Comparison of ENCODE assay signal across 22 cellular contexts in genomic region chr4:65510976-65511375, GRCh38.
DNase-seq lines count a peak whose midpoint lies in the region; ATAC-seq, FAIRE-seq and TF ChIP-seq lines count a peak whose summit lies in the region.
"Had no signal": no experiment of that assay in that cellular context is flagged by ENCODE, and none has a peak within 500 bp of the region (broad histone marks: within the 10 kb centered on the region; RNA-seq: fewer than 3 reads in every experiment).

No MANE protein-coding gene starts in this region.

- no peak overlapping the region for H2AFZ ChIP-seq in keratinocyte (ENCODE audit: control insufficient read depth, low read length)
- H2AFZ ChIP-seq: parathyroid adenoma had no signal

- no peak for TF ChIP-seq CTCF in AG04449 (IDR thresholded peaks at IDR 0.05; ENCODE audit: insufficient read depth, low read length, missing control alignments)
- no peak for TF ChIP-seq CTCF in brain microvascular endothelial cell (IDR thresholded peaks at IDR 0.05; ENCODE audit: low read depth, low read length, missing control alignments)
- no peak for TF ChIP-seq CTCF in keratinocyte (optimal IDR thresholded peaks at IDR 0.05 in 1 of 3, IDR thresholded peaks at IDR 0.05 in 1 of 3, conservative IDR thresholded peaks at IDR 0.05 in 1 of 3; ENCODE audit: extremely low read depth in 1 of 3, insufficient read depth in 2 of 3, low read length in 3 of 3)

- no peak for ATAC-seq in activated CD8-positive, alpha-beta memory T cell treated with anti-CD3 and anti-CD28 coated beads, Interleukin-2, amount 10 ng/mL, durations not matched to agents 7 days and 5 days
- ATAC-seq: A549, GM12878 had no signal

- H3K27me3 Mint-ChIP-seq in activated CD8-positive, alpha-beta memory T cell treated with anti-CD3 and anti-CD28 coated beads, Interleukin-2, amount 10 ng/mL, durations not matched to agents 7 days and 5 days, result no peaks in the 10 kb centered on the region
- H3K27me3 Mint-ChIP-seq: CD4-positive, alpha-beta T cell had no signal

- POLR2A ChIA-PET in AG04449 (lab: Yijun Ruan, JAX), result no interaction called here

- H3K4me2 ChIP-seq in keratinocyte (ENCODE audit: control insufficient read depth, extremely low read depth, insufficient read depth, low read depth, low read length), result no peak overlapping the region
- H3K4me2 ChIP-seq: A549 had no signal

- no peaks in the 10 kb centered on the region for H3K9me1 ChIP-seq in keratinocyte (ENCODE audit: control insufficient read depth, extremely low read depth, insufficient read depth, low read length)

- dilution Hi-C loops in keratinocyte (cut with MboI; ENCODE audit: extremely low pct_ligation_motif_present, low sequenced_read_pairs), result no loop called here

- H3K9me3 Mint-ChIP-seq in activated CD8-positive, alpha-beta memory T cell treated with anti-CD3 and anti-CD28 coated beads, Interleukin-2, amount 10 ng/mL, durations not matched to agents 7 days and 5 days (ENCODE audit: low read depth), result peaks cover 10% of the 10 kb centered on the region

- in situ Hi-C loops in brain microvascular endothelial cell (cut with HindIII; ENCODE audit: low pct_ligation_motif_present, low sequenced_read_pairs), result loop anchor here (25.0 kb wide), 1 partner anchor 151 kb away; the partner anchor contains the start of gene EPHA5

- H4K20me1 ChIP-seq in keratinocyte (ENCODE audit: control insufficient read depth, extremely low read depth, insufficient read depth, low read length), result no peaks in the 10 kb centered on the region

- no peak overlapping the region for H3K9ac ChIP-seq in keratinocyte (ENCODE audit: control insufficient read depth, extremely low read depth, insufficient read depth, low read length)
- H3K9ac ChIP-seq: parathyroid adenoma had no signal

- H3K4me1 ChIP-seq in keratinocyte (ENCODE audit: control insufficient read depth, extremely low read depth, insufficient read depth, low read length), result peaks cover 3% of the 10 kb centered on the region
- H3K4me1 ChIP-seq: A549, esophagus squamous epithelium, left ventricle myocardium inferior, parathyroid adenoma, tibial nerve had no signal

- H3K27ac Mint-ChIP-seq in activated CD8-positive, alpha-beta memory T cell treated with anti-CD3 and anti-CD28 coated beads, Interleukin-2, amount 10 ng/mL, durations not matched to agents 7 days and 5 days, result no peak overlapping the region
- H3K27ac Mint-ChIP-seq: CD4-positive, alpha-beta T cell; T-helper 2 cell treated with Interferon-gamma antibody and Interleukin-4, amounts not matched to agents 5 μg/mL and 100 μg/mL, for 36 hours had no signal

- no peak for TF ChIP-seq POLR2A in erythroblast (IDR thresholded peaks at IDR 0.05; ENCODE audit: low read length)

- H3K36me3 ChIP-seq in brain microvascular endothelial cell (replicated peaks) (no peaks in the 10 kb centered on the region), keratinocyte (ENCODE audit: control insufficient read depth in 2 of 2, extremely low read depth in 1 of 2, insufficient read depth in 2 of 2, low read length in 2 of 2) (no peaks in the 10 kb centered on the region)
- H3K36me3 ChIP-seq: esophagus squamous epithelium, left ventricle myocardium inferior, SJCRH30, tibial nerve had no signal

- H3K27me3 ChIP-seq in brain microvascular endothelial cell (replicated peaks) (no peaks in the 10 kb centered on the region), keratinocyte (ENCODE audit: control insufficient read depth, extremely low read depth, insufficient read depth, low read length) (no peaks in the 10 kb centered on the region)
- H3K27me3 ChIP-seq: esophagus squamous epithelium, SJCRH30, tibial nerve had no signal

- H3K36me3 Mint-ChIP-seq in activated CD8-positive, alpha-beta memory T cell treated with anti-CD3 and anti-CD28 coated beads, Interleukin-2, amount 10 ng/mL, durations not matched to agents 7 days and 5 days, result no peaks in the 10 kb centered on the region

- FAIRE-seq in keratinocyte (lab: Jason Lieb, UNC), result peak; percentile 80
- FAIRE-seq: A549, GM12878, small intestine had no signal

- H3K4me1 Mint-ChIP-seq in activated CD8-positive, alpha-beta memory T cell treated with anti-CD3 and anti-CD28 coated beads, Interleukin-2, amount 10 ng/mL, durations not matched to agents 7 days and 5 days, result no peaks in the 10 kb centered on the region

- H3K4me3 Mint-ChIP-seq in activated CD8-positive, alpha-beta memory T cell treated with anti-CD3 and anti-CD28 coated beads, Interleukin-2, amount 10 ng/mL, durations not matched to agents 7 days and 5 days, result no peak overlapping the region
- H3K4me3 Mint-ChIP-seq: CD4-positive, alpha-beta T cell; T-helper 2 cell treated with Interferon-gamma antibody and Interleukin-4, amounts not matched to agents 5 μg/mL and 100 μg/mL, for 36 hours had no signal

- H3K79me2 ChIP-seq in keratinocyte (ENCODE audit: control insufficient read depth, insufficient read depth, low read length), result no peaks in the 10 kb centered on the region
- H3K79me2 ChIP-seq: parathyroid adenoma had no signal

- H3K9me3 ChIP-seq in keratinocyte (ENCODE audit: control insufficient read depth, low read depth, low read length), result no peaks in the 10 kb centered on the region
- H3K9me3 ChIP-seq: A549, esophagus squamous epithelium had no signal

- DNase-seq in AG04449 (ENCODE audit: low read depth, low spot score) (peak; percentile 26), HT1080 (ENCODE audit: low read depth) (peak; percentile 79), brain microvascular endothelial cell (peak; percentile 76), keratinocyte (ENCODE audit: low read depth, low spot score) (no peak), SW480 (ENCODE audit: low spot score) (no peak), erythroblast (lab: John Stamatoyannopoulos, UW) (no peak), NOMO-1 treated with DMSO at 0.1 percent for 48 hours (lab: John Stamatoyannopoulos, UW; ENCODE audit: unreplicated experiment) (no peak)
- no peak for DNase-seq in activated CD8-positive, alpha-beta memory T cell treated with anti-CD3 and anti-CD28 coated beads, Interleukin-2, amount 10 ng/mL, durations not matched to agents 7 days and 5 days
- DNase-seq: activated naive CD4-positive, alpha-beta T cell; CD4-positive, alpha-beta T cell; esophagus squamous epithelium; Kasumi-1; left ventricle myocardium inferior; NCI-H1436 treated with DMSO at 0.1 percent for 48 hours; NCI-H2227 treated with DMSO at 0.1 percent for 48 hours; SJCRH30; small intestine had no signal

- H3K27ac ChIP-seq in brain microvascular endothelial cell (peak overlapping the region; percentile 72), keratinocyte (ENCODE audit: control insufficient read depth, insufficient read depth, low read length) (no peak overlapping the region)
- H3K27ac ChIP-seq: esophagus squamous epithelium, left ventricle myocardium inferior, parathyroid adenoma, SJCRH30, tibial nerve had no signal

- no peak overlapping the region for H3K4me3 ChIP-seq in AG04449 (ENCODE audit: low read depth, low read length)
- H3K4me3 ChIP-seq in brain microvascular endothelial cell (ENCODE audit: low read depth, low read length), result no peak overlapping the region
- H3K4me3 ChIP-seq in keratinocyte (ENCODE audit: control insufficient read depth in 2 of 3, extremely low read depth in 1 of 3, insufficient read depth in 2 of 3, low read depth in 1 of 3, low read length in 3 of 3), result no peak overlapping the region
- H3K4me3 ChIP-seq: A549, esophagus squamous epithelium, GM12878, left ventricle myocardium inferior, SJCRH30, tibial nerve had no signal

- CTCF ChIA-PET in AG04449 (lab: Yijun Ruan, JAX), result no interaction called here
- CTCF ChIA-PET in activated CD8-positive, alpha-beta memory T cell treated with anti-CD3 and anti-CD28 coated beads, Interleukin-2, amount 10 ng/mL, durations not matched to agents 7 days and 5 days (lab: Charles Lee), result no interaction called here

Comparison
In these comparisons a context has a peak if more than half of its experiments do, and no peak if none do; other contexts are left out.
1. DNase-seq: peak in AG04449 (single experiment), HT1080 (single experiment) and brain microvascular endothelial cell (single experiment); none in keratinocyte (single experiment), SW480 (single experiment), erythroblast (0 of 2), NOMO-1 treated with DMSO at 0.1 percent for 48 hours (single experiment) and activated CD8-positive, alpha-beta memory T cell treated with anti-CD3 and anti-CD28 coated beads, Interleukin-2, amount 10 ng/mL, durations not matched to agents 7 days and 5 days (single experiment).